In genomic region chr7:129169705-129170319, GRCh38 we compare ENCODE assay signal across 7 cellular contexts. TPM values are rescaled to one million over a fixed set of nuclear protein-coding genes. Genes with fewer than 3 reads are reported as not detected.
DNase-seq lines count a peak whose midpoint lies in the region; ATAC-seq and TF ChIP-seq lines count a peak whose summit lies in the region.

No MANE protein-coding gene starts in this region.

- ATAC-seq in GM19467 (IDR thresholded peaks at IDR 0.05; ENCODE audit: unreplicated experiment), result peak; percentile 47
- ATAC-seq in HG03354 (IDR thresholded peaks at IDR 0.05; ENCODE audit: poor library complexity, severe bottlenecking, unreplicated experiment), result peak; percentile 53
- ATAC-seq in mucosa of descending colon, result peak; percentile 38

- in situ Hi-C loops in astrocyte of the cerebellum (cut with HindIII; ENCODE audit: low sequenced_read_pairs), result no loop called here

- no peaks in the 10 kb centered on the region for H3K9me3 ChIP-seq in mucosa of descending colon

- H3K36me3 ChIP-seq in mucosa of descending colon (ENCODE audit: low read depth), result no peaks in the 10 kb centered on the region

- POLR2A ChIA-PET in HEK293T (lab: Yijun Ruan, JAX), result no interaction called here

- H3K4me1 ChIP-seq in mucosa of descending colon (ENCODE audit: low read depth), result peaks cover 7% of the 10 kb centered on the region

- intact Hi-C loops in mucosa of descending colon (cut with DNase I, micrococcal nuclease), result no loop called here

- DNase-seq in astrocyte of the cerebellum (ENCODE audit: low read depth) (no peak), mucosa of descending colon (no peak), NCI-H748 (lab: John Stamatoyannopoulos, UW; ENCODE audit: unreplicated experiment) (no peak), dedifferentiated amniotic fluid mesenchymal stem cell (ENCODE audit: extremely low spot score) (no peak), HEK293T (ENCODE audit: extremely low spot score) (no peak)

- peak overlapping the region; percentile 29 for H3K4me3 ChIP-seq in astrocyte of the cerebellum (ENCODE audit: low read depth, low read length)
- H3K4me3 ChIP-seq in mucosa of descending colon, result no peak overlapping the region

- TF ChIP-seq CTCF in astrocyte of the cerebellum (IDR thresholded peaks at IDR 0.05; ENCODE audit: low read depth, low read length, missing control alignments) (no peak), mucosa of descending colon (IDR thresholded peaks at IDR 0.05) (no peak)

- CTCF ChIA-PET in HEK293T (lab: Yijun Ruan, JAX), result no interaction called here

TF ChIP-seq in HEK293T, 16 proteins besides CTCF, POLR2A, EP300 and RAD21:
- TF ChIP-seq NFRKB (IDR thresholded peaks at IDR 0.05), result no peak
- no peak for TF ChIP-seq SP1 (IDR thresholded peaks at IDR 0.05)
- TF ChIP-seq FOXK2 (IDR thresholded peaks at IDR 0.05), result no peak
- TF ChIP-seq CTBP1 (IDR thresholded peaks at IDR 0.05; ENCODE audit: borderline replicate concordance), result no peak
- no peak for TF ChIP-seq LEF1 (IDR thresholded peaks at IDR 0.05; ENCODE audit: borderline replicate concordance)
- TF ChIP-seq, protein P1, sequence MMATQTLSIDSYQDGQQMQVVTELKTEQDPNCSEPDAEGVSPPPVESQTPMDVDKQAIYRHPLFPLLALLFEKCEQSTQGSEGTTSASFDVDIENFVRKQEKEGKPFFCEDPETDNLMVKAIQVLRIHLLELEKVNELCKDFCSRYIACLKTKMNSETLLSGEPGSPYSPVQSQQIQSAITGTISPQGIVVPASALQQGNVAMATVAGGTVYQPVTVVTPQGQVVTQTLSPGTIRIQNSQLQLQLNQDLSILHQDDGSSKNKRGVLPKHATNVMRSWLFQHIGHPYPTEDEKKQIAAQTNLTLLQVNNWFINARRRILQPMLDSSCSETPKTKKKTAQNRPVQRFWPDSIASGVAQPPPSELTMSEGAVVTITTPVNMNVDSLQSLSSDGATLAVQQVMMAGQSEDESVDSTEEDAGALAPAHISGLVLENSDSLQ (IDR thresholded peaks at IDR 0.05), result no peak
- no peak for TF ChIP-seq FOXM1 (IDR thresholded peaks at IDR 0.05; ENCODE audit: borderline replicate concordance)
- no peak for TF ChIP-seq SUZ12 (IDR thresholded peaks at IDR 0.05)
TF ChIP-seq in HEK293T: peak in this region for 0.

RNA-seq across cellular contexts. Expression of gene SMO, which starts 18.6 kb away (rescaled TPM):
- 10 to 100 TPM in 1 of 3 donors, 1 to 10 TPM in 2; 2.1 to 11.2 (median 2.2) TPM for total RNA-seq in mucosa of descending colon

RNA-seq across cellular contexts. Expression of gene TSPAN33, which starts 25.3 kb away (rescaled TPM):
- 10 to 100 TPM in 1 of 3 donors, 1 to 10 TPM in 2; 9.8 to 15.1 (median 10.0) TPM for total RNA-seq in mucosa of descending colon

RNA-seq across cellular contexts. Expression of gene AHCYL2, which starts 55.0 kb away (rescaled TPM):
- total RNA-seq in mucosa of descending colon, result 100 to 1,000 TPM; 215 to 717 (median 467) TPM
